1 cellular context compared by ENCODE assay signal in the genomic region with DNA sequence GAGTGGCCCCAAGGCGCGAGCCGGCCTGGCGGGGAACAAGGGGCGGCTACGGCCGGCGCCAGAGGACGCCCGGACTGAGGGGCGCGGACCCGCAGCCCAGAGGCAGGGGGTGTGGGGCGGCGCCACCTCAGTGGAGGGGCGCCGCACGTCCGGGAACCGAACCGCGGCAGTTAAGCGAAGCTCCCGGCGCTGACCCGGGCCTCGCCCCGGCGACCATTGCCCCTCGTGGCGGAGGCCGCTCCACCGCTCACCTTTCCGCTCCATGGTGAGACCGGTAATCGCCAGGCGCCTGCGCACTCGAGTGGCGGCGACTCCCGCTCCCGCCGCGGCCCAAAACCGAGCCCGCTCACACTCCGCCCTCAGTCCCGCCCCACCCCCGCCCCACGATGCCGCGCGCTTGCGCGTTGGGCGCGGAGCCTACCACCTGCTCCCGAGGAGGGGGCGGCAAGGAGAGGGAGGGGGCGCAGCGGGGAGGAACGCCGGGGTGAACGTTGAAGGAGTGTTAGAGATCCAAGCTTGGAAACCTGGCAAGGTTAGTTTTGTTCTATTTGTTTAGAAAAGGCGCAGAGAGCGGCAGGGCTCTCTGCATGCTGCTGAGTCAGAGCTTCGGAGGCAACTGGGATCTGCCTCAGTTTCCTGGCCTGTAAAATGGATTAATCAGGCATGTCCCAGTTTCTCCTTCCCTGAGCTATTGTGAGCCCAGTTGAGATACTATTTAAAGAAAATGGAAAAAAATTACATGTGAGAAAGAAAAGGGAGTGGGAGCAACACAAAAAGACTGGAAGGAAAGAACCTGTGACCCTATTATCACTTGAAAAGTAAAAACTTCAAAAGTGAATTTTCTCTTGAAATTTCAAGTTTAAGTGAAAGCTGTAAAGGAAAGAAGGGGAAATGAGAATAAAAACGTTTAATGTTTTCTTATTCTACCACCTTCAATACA.
TF ChIP-seq lines count a peak whose summit lies in the region.

SRPK1 (minus strand) TSS at position 306 of the 940 bp plus-strand sequence; CDS start at position 264, 42 bp downstream.

TF ChIP-seq in HepG2, 621 proteins besides CTCF, POLR2A, EP300 and RAD21 (continued from another document and continues in another):
- TF ChIP-seq ZNF280D (CRISPR knock-in tag; IDR thresholded peaks at IDR 0.05), result peak; percentile 16; the same call in 1 of the 2 replicates
- no peak for TF ChIP-seq U2AF2 (IDR thresholded peaks at IDR 0.05; ENCODE audit: low read depth, low read length)
- TF ChIP-seq THAP9 (CRISPR knock-in tag; IDR thresholded peaks at IDR 0.05; ENCODE audit: borderline replicate concordance), result no peak
- no peak for TF ChIP-seq KDM6A (CRISPR knock-in tag; IDR thresholded peaks at IDR 0.05; ENCODE audit: low read depth)
- no peak; the same call in 1 of the 2 replicates for TF ChIP-seq ZNF367 (CRISPR knock-in tag; IDR thresholded peaks at IDR 0.05; ENCODE audit: borderline replicate concordance)
- TF ChIP-seq ZNF335 (CRISPR knock-in tag; IDR thresholded peaks at IDR 0.05), result peak; percentile 46; the same call in 1 of the 2 replicates
- no peak for TF ChIP-seq JARID2 (CRISPR knock-in tag; IDR thresholded peaks at IDR 0.05; ENCODE audit: insufficient replicate concordance)
- no peak for TF ChIP-seq SSRP1 (CRISPR knock-in tag; IDR thresholded peaks at IDR 0.05)
- TF ChIP-seq MAF1 (CRISPR knock-in tag; IDR thresholded peaks at IDR 0.05; ENCODE audit: borderline replicate concordance), result no peak; the same call in 1 of the 2 replicates
- TF ChIP-seq ZNF510 (CRISPR knock-in tag; IDR thresholded peaks at IDR 0.05; ENCODE audit: low read depth), result peak; percentile 85; the same call in 1 of the 2 replicates
- peak; percentile 54; the same call in 1 of the 2 replicates for TF ChIP-seq ZNF337 (CRISPR knock-in tag; IDR thresholded peaks at IDR 0.05; ENCODE audit: borderline replicate concordance, low read depth)
- TF ChIP-seq HNF4G (IDR thresholded peaks at IDR 0.05; ENCODE audit: borderline replicate concordance, low read depth, low read length), result no peak
- no peak; the same call in 1 of the 2 replicates for TF ChIP-seq HNF4G (CRISPR knock-in tag; IDR thresholded peaks at IDR 0.05; ENCODE audit: borderline replicate concordance, low read depth)
- peak; percentile 80; the same call in 1 of the 2 replicates for TF ChIP-seq ZGPAT (CRISPR knock-in tag; IDR thresholded peaks at IDR 0.05)
- TF ChIP-seq KLF9 (CRISPR knock-in tag; IDR thresholded peaks at IDR 0.05; ENCODE audit: low read depth), result no peak
- no peak; the same call in 1 of the 2 replicates for TF ChIP-seq KDM3A (CRISPR knock-in tag; IDR thresholded peaks at IDR 0.05; ENCODE audit: low read depth)
- peak; percentile 85 for TF ChIP-seq DR1 (CRISPR knock-in tag; IDR thresholded peaks at IDR 0.05)
- peak; percentile 23; the same call in 1 of the 2 replicates for TF ChIP-seq HCFC1 (IDR thresholded peaks at IDR 0.05; ENCODE audit: low read depth, low read length)
- TF ChIP-seq TCF12 (IDR thresholded peaks at IDR 0.05), result no peak
- peak; percentile 88; the same call in 1 of the 2 replicates for TF ChIP-seq TCF12 (CRISPR knock-in tag; IDR thresholded peaks at IDR 0.05)
- TF ChIP-seq AGO2 (optimal IDR thresholded peaks at IDR 0.05; ENCODE audit: low read depth, low read length), result no peak
- no peak for TF ChIP-seq ZKSCAN5 (CRISPR knock-in tag; IDR thresholded peaks at IDR 0.05)
- TF ChIP-seq ZSCAN9 (CRISPR knock-in tag; IDR thresholded peaks at IDR 0.05; ENCODE audit: borderline replicate concordance), result peak; percentile 62
- TF ChIP-seq, protein P1, sequence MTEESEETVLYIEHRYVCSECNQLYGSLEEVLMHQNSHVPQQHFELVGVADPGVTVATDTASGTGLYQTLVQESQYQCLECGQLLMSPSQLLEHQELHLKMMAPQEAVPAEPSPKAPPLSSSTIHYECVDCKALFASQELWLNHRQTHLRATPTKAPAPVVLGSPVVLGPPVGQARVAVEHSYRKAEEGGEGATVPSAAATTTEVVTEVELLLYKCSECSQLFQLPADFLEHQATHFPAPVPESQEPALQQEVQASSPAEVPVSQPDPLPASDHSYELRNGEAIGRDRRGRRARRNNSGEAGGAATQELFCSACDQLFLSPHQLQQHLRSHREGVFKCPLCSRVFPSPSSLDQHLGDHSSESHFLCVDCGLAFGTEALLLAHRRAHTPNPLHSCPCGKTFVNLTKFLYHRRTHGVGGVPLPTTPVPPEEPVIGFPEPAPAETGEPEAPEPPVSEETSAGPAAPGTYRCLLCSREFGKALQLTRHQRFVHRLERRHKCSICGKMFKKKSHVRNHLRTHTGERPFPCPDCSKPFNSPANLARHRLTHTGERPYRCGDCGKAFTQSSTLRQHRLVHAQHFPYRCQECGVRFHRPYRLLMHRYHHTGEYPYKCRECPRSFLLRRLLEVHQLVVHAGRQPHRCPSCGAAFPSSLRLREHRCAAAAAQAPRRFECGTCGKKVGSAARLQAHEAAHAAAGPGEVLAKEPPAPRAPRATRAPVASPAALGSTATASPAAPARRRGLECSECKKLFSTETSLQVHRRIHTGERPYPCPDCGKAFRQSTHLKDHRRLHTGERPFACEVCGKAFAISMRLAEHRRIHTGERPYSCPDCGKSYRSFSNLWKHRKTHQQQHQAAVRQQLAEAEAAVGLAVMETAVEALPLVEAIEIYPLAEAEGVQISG (CRISPR knock-in tag; IDR thresholded peaks at IDR 0.05), result peak; percentile 77
- no peak for TF ChIP-seq EZH2 (conservative IDR thresholded peaks at IDR 0.05; ENCODE audit: low read depth, low read length)
- no peak for TF ChIP-seq ZNF207 (IDR thresholded peaks at IDR 0.05; ENCODE audit: borderline replicate concordance)
- TF ChIP-seq FOSL1 (CRISPR knock-in tag; IDR thresholded peaks at IDR 0.05; ENCODE audit: borderline replicate concordance), result no peak
- TF ChIP-seq MXI1 (IDR thresholded peaks at IDR 0.05; ENCODE audit: borderline replicate concordance, low read depth, low read length), result peak; percentile 67; the same call in 1 of the 3 replicates
- 0 out of 2 replicates have a peak, but pooled peaks have one; percentile 76 for TF ChIP-seq NR1H2 (CRISPR knock-in tag; IDR thresholded peaks at IDR 0.05; ENCODE audit: borderline replicate concordance, low read depth)
- TF ChIP-seq TBL1XR1 (IDR thresholded peaks at IDR 0.05; ENCODE audit: borderline replicate concordance, low read length, partially characterized antibody), result no peak
- TF ChIP-seq SNAPC2 (CRISPR knock-in tag; IDR thresholded peaks at IDR 0.05), result peak; percentile 92
- peak; percentile 35; the same call in 1 of the 2 replicates for TF ChIP-seq SP2 (CRISPR knock-in tag; IDR thresholded peaks at IDR 0.05)
- TF ChIP-seq POGZ (CRISPR knock-in tag; IDR thresholded peaks at IDR 0.05), result peak; percentile 86
- TF ChIP-seq, protein P2, sequence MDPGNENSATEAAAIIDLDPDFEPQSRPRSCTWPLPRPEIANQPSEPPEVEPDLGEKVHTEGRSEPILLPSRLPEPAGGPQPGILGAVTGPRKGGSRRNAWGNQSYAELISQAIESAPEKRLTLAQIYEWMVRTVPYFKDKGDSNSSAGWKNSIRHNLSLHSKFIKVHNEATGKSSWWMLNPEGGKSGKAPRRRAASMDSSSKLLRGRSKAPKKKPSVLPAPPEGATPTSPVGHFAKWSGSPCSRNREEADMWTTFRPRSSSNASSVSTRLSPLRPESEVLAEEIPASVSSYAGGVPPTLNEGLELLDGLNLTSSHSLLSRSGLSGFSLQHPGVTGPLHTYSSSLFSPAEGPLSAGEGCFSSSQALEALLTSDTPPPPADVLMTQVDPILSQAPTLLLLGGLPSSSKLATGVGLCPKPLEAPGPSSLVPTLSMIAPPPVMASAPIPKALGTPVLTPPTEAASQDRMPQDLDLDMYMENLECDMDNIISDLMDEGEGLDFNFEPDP (CRISPR knock-in tag; conservative IDR thresholded peaks at IDR 0.05), result 0 out of 2 replicates have a peak, but pooled peaks have one; percentile 55
- no peak for TF ChIP-seq ZNF296 (CRISPR knock-in tag; conservative IDR thresholded peaks at IDR 0.05)
- peak; percentile 92 for TF ChIP-seq ZMYM4 (CRISPR knock-in tag; IDR thresholded peaks at IDR 0.05)
- TF ChIP-seq, protein P3, sequence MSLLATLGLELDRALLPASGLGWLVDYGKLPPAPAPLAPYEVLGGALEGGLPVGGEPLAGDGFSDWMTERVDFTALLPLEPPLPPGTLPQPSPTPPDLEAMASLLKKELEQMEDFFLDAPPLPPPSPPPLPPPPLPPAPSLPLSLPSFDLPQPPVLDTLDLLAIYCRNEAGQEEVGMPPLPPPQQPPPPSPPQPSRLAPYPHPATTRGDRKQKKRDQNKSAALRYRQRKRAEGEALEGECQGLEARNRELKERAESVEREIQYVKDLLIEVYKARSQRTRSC (CRISPR knock-in tag; IDR thresholded peaks at IDR 0.05; ENCODE audit: low read depth), result peak; percentile 77
- peak; percentile 34 for TF ChIP-seq ELF1 (CRISPR knock-in tag; IDR thresholded peaks at IDR 0.05)
- TF ChIP-seq ZNF253 (CRISPR knock-in tag; IDR thresholded peaks at IDR 0.05; ENCODE audit: borderline replicate concordance), result peak; percentile 53; the same call in 1 of the 2 replicates
- peak; percentile 76 for TF ChIP-seq IRF2 (CRISPR knock-in tag; IDR thresholded peaks at IDR 0.05)
- no peak for TF ChIP-seq NR2F1 (CRISPR knock-in tag; IDR thresholded peaks at IDR 0.05)
- TF ChIP-seq HDAC2 (CRISPR knock-in tag; IDR thresholded peaks at IDR 0.05), result peak; percentile 73
- peak; percentile 76; the same call in 1 of the 2 replicates for TF ChIP-seq SIN3A (IDR thresholded peaks at IDR 0.05; ENCODE audit: borderline replicate concordance, low read depth, low read length)
- peak; percentile 85; the same call in 1 of the 2 replicates for TF ChIP-seq SAP130 (CRISPR knock-in tag; IDR thresholded peaks at IDR 0.05; ENCODE audit: low read depth)
- TF ChIP-seq SETDB1 (CRISPR knock-in tag; IDR thresholded peaks at IDR 0.05; ENCODE audit: borderline replicate concordance), result no peak
- TF ChIP-seq ZNF282 (IDR thresholded peaks at IDR 0.05; ENCODE audit: partially characterized antibody), result no peak
